ENCODE assay signal across 24 cellular contexts in genomic region chr19:1288528-1289394, GRCh38. TPM values are rescaled to one million over a fixed set of nuclear protein-coding genes. Genes with fewer than 3 reads are reported as not detected.
A peak's percentile ranks its signal among the peaks of the same experiment; 100 is the strongest.
DNase-seq lines count a peak whose midpoint lies in the region; ATAC-seq, FAIRE-seq and TF ChIP-seq lines count a peak whose summit lies in the region.
"Had no signal": no experiment of that assay in that cellular context is flagged by ENCODE, and none has a peak within 500 bp of the region (broad histone marks: within the 10 kb centered on the region; RNA-seq: fewer than 3 reads in every experiment).

No MANE protein-coding gene starts in this region.

- H3K9ac ChIP-seq in HepG2 (ENCODE audit: insufficient read depth, low read depth, low read length) (no peak overlapping the region), parathyroid adenoma (no peak overlapping the region)

- H2AFZ ChIP-seq in HepG2 (ENCODE audit: low read length), result no peak overlapping the region
- no peak overlapping the region for H2AFZ ChIP-seq in hepatocyte
- H2AFZ ChIP-seq in parathyroid adenoma, result no peak overlapping the region

- peak overlapping the region; percentile 91 for H3K27ac ChIP-seq in HepG2 (ENCODE audit: extremely low read length, insufficient read depth, low read length)
- no peak overlapping the region for H3K27ac ChIP-seq in right lobe of liver
- no peak overlapping the region for H3K27ac ChIP-seq in hepatocyte
- H3K27ac ChIP-seq in parathyroid adenoma, result no peak overlapping the region
- H3K27ac ChIP-seq: HL-60, SK-N-MC had no signal

- H3K79me2 ChIP-seq in HepG2 (ENCODE audit: insufficient read depth, low read length) (peaks cover 50% of the 10 kb centered on the region), hepatocyte (peaks cover 56% of the 10 kb centered on the region), parathyroid adenoma (no peaks in the 10 kb centered on the region)

- TF ChIP-seq POLR2A in HepG2 (IDR thresholded peaks at IDR 0.05; ENCODE audit: insufficient read depth in 1 of 2, low read depth in 2 of 2, low read length in 2 of 2) (0 out of 4 replicates have a peak, but pooled peaks of 1 of the 2 experiments have one; percentile 27), right lobe of liver (IDR thresholded peaks at IDR 0.05) (no peak)

- H3K27me3 ChIP-seq in HepG2 (ENCODE audit: control insufficient read depth in 1 of 2, insufficient read depth in 2 of 2, low read length in 2 of 2), result no peaks in the 10 kb centered on the region; a peak in 1 of 5 replicates
- H3K27me3 ChIP-seq in right lobe of liver, result no peaks in the 10 kb centered on the region
- no peaks in the 10 kb centered on the region for H3K27me3 ChIP-seq in hepatocyte
- H3K27me3 ChIP-seq in parathyroid adenoma (ENCODE audit: control insufficient read depth, insufficient read depth, low read length), result no peaks in the 10 kb centered on the region

- TF ChIP-seq EP300 in HepG2 (IDR thresholded peaks at IDR 0.05; ENCODE audit: low read depth in 2 of 2, low read length in 2 of 2) (no peak), HepG2 (CRISPR knock-in tag; IDR thresholded peaks at IDR 0.05; ENCODE audit: borderline replicate concordance) (no peak)

- peaks cover 76% of the 10 kb centered on the region for H3K4me1 ChIP-seq in HepG2 (ENCODE audit: insufficient read depth, low read length)
- H3K4me1 ChIP-seq in right lobe of liver, result peaks cover 0 to 33% (median 13%) of the 10 kb centered on the region in 4 donors
- peaks cover 49% of the 10 kb centered on the region for H3K4me1 ChIP-seq in hepatocyte (ENCODE audit: insufficient read depth)
- peaks cover 3% of the 10 kb centered on the region for H3K4me1 ChIP-seq in parathyroid adenoma
- H3K4me1 ChIP-seq: BE2C had no signal

- peak overlapping the region; percentile 81; the same call in 1 of the 2 replicates for H3K4me2 ChIP-seq in HepG2 (ENCODE audit: low read depth, low read length)
- peak overlapping the region; percentile 92 for H3K4me2 ChIP-seq in hepatocyte
- H3K4me2 ChIP-seq in parathyroid adenoma (ENCODE audit: low read length), result peak overlapping the region; percentile 6

- FAIRE-seq in HepG2 (lab: Jason Lieb, UNC), result no peak
- FAIRE-seq: A204.1, GM12892, GM18507, H54 had no signal

- H4K20me1 ChIP-seq in HepG2 (ENCODE audit: insufficient read depth, low read length) (no peaks in the 10 kb centered on the region), hepatocyte (ENCODE audit: insufficient read depth, poor library complexity, severe bottlenecking) (no peaks in the 10 kb centered on the region)

- H3K9me3 ChIP-seq in HepG2 (ENCODE audit: low read length) (no peaks in the 10 kb centered on the region), right lobe of liver (no peaks in the 10 kb centered on the region), hepatocyte (ENCODE audit: low read depth) (no peaks in the 10 kb centered on the region), parathyroid adenoma (ENCODE audit: control insufficient read depth, low read length) (no peaks in the 10 kb centered on the region)
- H3K9me3 ChIP-seq: BE2C, Caco-2 had no signal

- ATAC-seq in HepG2 (no peak), right lobe of liver (no peak)

- no TSS peak for BruUV-seq in HepG2 (replicated peaks; lab: Mats Ljungman, UMichigan)

- TF ChIP-seq RAD21 in HepG2 (CRISPR knock-in tag; IDR thresholded peaks at IDR 0.05), result no peak

- POLR2A ChIA-PET in HepG2 (lab: Yijun Ruan, JAX), result no interaction called here

- intact Hi-C loops in HepG2 (cut with micrococcal nuclease; ENCODE audit: unreplicated experiment) (no loop called here), right lobe of liver (cut with DNase I) (loop anchor here in 1 of 2 donors (10.0 kb wide), 2 partner anchors 106 to 216 kb away; no protein-coding TSS in a partner anchor)

- in situ Hi-C loops in HepG2 (cut with HindIII; ENCODE audit: extremely low pct_ligation_motif_present, low pct_unique_long_range_greater_than_20kb), result no loop called here

- CTCF ChIA-PET in HepG2 (lab: Yijun Ruan, JAX; ENCODE audit: low intra/inter-chr PET ratio, low total read pairs), result no interaction called here

- H3K4me3 ChIP-seq in HepG2 (replicated peaks in 1 of 3; ENCODE audit: insufficient read depth in 1 of 3, low read depth in 2 of 3, low read length in 3 of 3), result peak overlapping the region in 1 of 3 experiments; percentile 16; a peak in 3 of 6 replicates
- no peak overlapping the region for H3K4me3 ChIP-seq in right lobe of liver
- no peak overlapping the region for H3K4me3 ChIP-seq in hepatocyte
- H3K4me3 ChIP-seq in parathyroid adenoma (ENCODE audit: low read depth, low read length), result no peak overlapping the region
- H3K4me3 ChIP-seq: SK-N-MC had no signal

- no peaks in the 10 kb centered on the region for H3K9me2 ChIP-seq in hepatocyte (replicated peaks; ENCODE audit: insufficient read depth)

- DNase-seq in HepG2 (ENCODE audit: low spot score), result no peak
- DNase-seq in right lobe of liver, result no peak
- DNase-seq in hepatocyte (ENCODE audit: low spot score), result no peak
- DNase-seq in A172 (ENCODE audit: low spot score), result no peak
- no peak for DNase-seq in middle frontal gyrus (ENCODE audit: extremely low spot score, low spot score)
- DNase-seq in KG1 (lab: John Stamatoyannopoulos, UW), result no peak
- DNase-seq: BE2C; CD4-positive, alpha-beta T cell; IMR-90; MM.1S; NCI-H1105; NCI-H1694; NCI-H748 treated with DMSO at 0.1 percent for 48 hours; SHP77 had no signal

- no peak for TF ChIP-seq CTCF in HepG2 (CRISPR knock-in tag; IDR thresholded peaks at IDR 0.05)
- no peak for TF ChIP-seq CTCF in right lobe of liver (IDR thresholded peaks at IDR 0.05)
- TF ChIP-seq CTCF in hepatocyte (IDR thresholded peaks at IDR 0.05; ENCODE audit: poor library complexity), result no peak
- TF ChIP-seq CTCF in parathyroid adenoma (IDR thresholded peaks at IDR 0.05), result no peak

- WGBS in HepG2 (ENCODE audit: low lambda C conversion rate), result 94% methylated on average over 37 of the region's 52 CpGs
- 88% methylated on average over 18 of the region's 52 CpGs for WGBS in right lobe of liver (ENCODE audit: insufficient coverage, low coverage, low lambda C conversion rate, missing lambda C conversion rate)
- 97% methylated on average over 43 of the region's 52 CpGs for whole genome bisulfite sequencing in hepatocyte (ENCODE audit: low lambda C conversion rate, missing lambda C conversion rate)

- peaks cover 0 to 3% of the 10 kb centered on the region in 2 experiments; a peak in 1 of 5 replicates for H3K36me3 ChIP-seq in HepG2 (replicated peaks in 1 of 2; ENCODE audit: control insufficient read depth in 1 of 2, insufficient read depth in 2 of 2, low read length in 2 of 2)
- no peaks in the 10 kb centered on the region for H3K36me3 ChIP-seq in right lobe of liver
- no peaks in the 10 kb centered on the region for H3K36me3 ChIP-seq in hepatocyte (replicated peaks; ENCODE audit: insufficient read depth, low read depth)
- H3K36me3 ChIP-seq in parathyroid adenoma (ENCODE audit: control insufficient read depth, insufficient read depth, low read length), result no peaks in the 10 kb centered on the region
- H3K36me3 ChIP-seq: BE2C had no signal

RNA-seq across cellular contexts. Expression of gene EFNA2, which starts 3.1 kb away (rescaled TPM):
- total RNA-seq in HepG2 (2016; rRNA removed; fragmentation: Illumina TruSeq; extraction: Trizol), result 4.3 and 9.9 TPM in 2 replicates
- total RNA-seq in HepG2 (2016; cell fraction: cytosol; rRNA removed; fragmentation: Illumina TruSeq; extraction: Trizol; ENCODE audit: low read depth), result 15.0 and 18.4 TPM in 2 replicates
- total RNA-seq in HepG2 (2016; cell fraction: insoluble cytoplasmic fraction; rRNA removed; fragmentation: Illumina TruSeq; extraction: Trizol), result 5.2 and 11.1 TPM in 2 replicates
- 27.1 and 33.2 TPM in 2 replicates for total RNA-seq in HepG2 (2016; cell fraction: membrane; rRNA removed; fragmentation: Illumina TruSeq; extraction: Trizol)
- 3.7 and 6.5 TPM in 2 replicates for total RNA-seq in HepG2 (2016; cell fraction: nucleus; rRNA removed; fragmentation: Illumina TruSeq; extraction: Trizol)
- 6.0 and 11.1 TPM in 2 replicates for polyA plus RNA-seq in HepG2 (2011; rRNA removed)
- polyA plus RNA-seq in HepG2 (2011; cell fraction: cytosol; rRNA removed), result 7.3 and 14.1 TPM in 2 replicates
- 17.9 and 19.5 TPM in 2 replicates for polyA plus RNA-seq in HepG2 (2011; cell fraction: nucleus; rRNA removed)
- 6.4 and 6.8 TPM in 2 replicates for polyA plus RNA-seq in HepG2 (2012)
- polyA plus RNA-seq in HepG2 (2016; cell fraction: cytosol; fragmentation: Illumina TruSeq; extraction: Trizol; ENCODE audit: low read depth), result 17.9 and 19.1 TPM in 2 replicates
- 7.9 and 11.2 TPM in 2 replicates for polyA plus RNA-seq in HepG2 (2016; cell fraction: insoluble cytoplasmic fraction; fragmentation: Illumina TruSeq; extraction: Trizol; ENCODE audit: low read depth)
- 27.7 and 33.0 TPM in 2 replicates for polyA plus RNA-seq in HepG2 (2016; cell fraction: membrane; fragmentation: Illumina TruSeq; extraction: Trizol; ENCODE audit: low read depth)
- polyA plus RNA-seq in HepG2 (2016; cell fraction: nucleus; fragmentation: Illumina TruSeq; extraction: Trizol; ENCODE audit: insufficient read depth, low read depth), result 11.7 and 13.4 TPM in 2 replicates
- polyA minus RNA-seq in HepG2 (2011; rRNA and poly(A)+ RNA removed; ENCODE audit: low replicate concordance), result 0.28 and 20.0 TPM in 2 replicates
- polyA minus RNA-seq in HepG2 (2011; cell fraction: cytosol; rRNA and poly(A)+ RNA removed), result 23.0 and 23.8 TPM in 2 replicates
- polyA minus RNA-seq in HepG2 (2011; cell fraction: nucleus; rRNA and poly(A)+ RNA removed), result 2.8 and 4.2 TPM in 2 replicates
- 10 to 100 TPM in 1 of 6 experiments, 1 to 10 TPM in 5; 4.2 to 10.3 (median 5.6) TPM for total RNA-seq in right lobe of liver
- 11.0 and 14.2 TPM in 2 replicates for total RNA-seq in hepatocyte
- 1.3 and 1.8 TPM in 2 replicates for polyA plus RNA-seq in hepatocyte
- total RNA-seq in A172 (2014; rRNA removed; shearing (Covaris generic)), result 9.1 and 9.9 TPM in 2 replicates
- total RNA-seq: CD4-positive, alpha-beta T cell; IMR-90; LHCN-M2; RPMI7951 had no signal
- polyA plus RNA-seq: IMR-90 had no signal

RNA-seq across cellular contexts. Expression of gene FAM174C, which starts 13.4 kb away (rescaled TPM):
- total RNA-seq in HepG2 (2016; rRNA removed; fragmentation: Illumina TruSeq; extraction: Trizol) (21.9 and 31.3 TPM in 2 replicates), right lobe of liver (100 to 1,000 TPM in 1 of 6 experiments, 10 to 100 TPM in 5; 34.0 to 103 (median 43.8) TPM), hepatocyte (25.5 TPM in 2 replicates)
- total RNA-seq in HepG2 (2016; cell fraction: cytosol; rRNA removed; fragmentation: Illumina TruSeq; extraction: Trizol; ENCODE audit: low read depth), result 67.5 and 90.2 TPM in 2 replicates
- total RNA-seq in HepG2 (2016; cell fraction: insoluble cytoplasmic fraction; rRNA removed; fragmentation: Illumina TruSeq; extraction: Trizol), result 14.2 and 28.2 TPM in 2 replicates
- total RNA-seq in HepG2 (2016; cell fraction: membrane; rRNA removed; fragmentation: Illumina TruSeq; extraction: Trizol), result 57.9 and 74.3 TPM in 2 replicates
- 18.6 and 22.9 TPM in 2 replicates for total RNA-seq in HepG2 (2016; cell fraction: nucleus; rRNA removed; fragmentation: Illumina TruSeq; extraction: Trizol)
- polyA plus RNA-seq in HepG2 (2011; rRNA removed) (19.5 and 21.2 TPM in 2 replicates), hepatocyte (79.9 and 89.5 TPM in 2 replicates)
- polyA plus RNA-seq in HepG2 (2011; cell fraction: cytosol; rRNA removed), result 21.0 and 42.4 TPM in 2 replicates
- 45.8 and 49.4 TPM in 2 replicates for polyA plus RNA-seq in HepG2 (2011; cell fraction: nucleus; rRNA removed)
- 14.1 and 18.2 TPM in 2 replicates for polyA plus RNA-seq in HepG2 (2012)
- polyA plus RNA-seq in HepG2 (2016; cell fraction: cytosol; fragmentation: Illumina TruSeq; extraction: Trizol; ENCODE audit: low read depth), result 104 and 136 TPM in 2 replicates
- 24.1 and 30.7 TPM in 2 replicates for polyA plus RNA-seq in HepG2 (2016; cell fraction: insoluble cytoplasmic fraction; fragmentation: Illumina TruSeq; extraction: Trizol; ENCODE audit: low read depth)
- polyA plus RNA-seq in HepG2 (2016; cell fraction: membrane; fragmentation: Illumina TruSeq; extraction: Trizol; ENCODE audit: low read depth), result 78.9 and 88.8 TPM in 2 replicates
- polyA plus RNA-seq in HepG2 (2016; cell fraction: nucleus; fragmentation: Illumina TruSeq; extraction: Trizol; ENCODE audit: insufficient read depth, low read depth), result 43.0 and 56.8 TPM in 2 replicates
- polyA minus RNA-seq in HepG2 (2011; rRNA and poly(A)+ RNA removed; ENCODE audit: low replicate concordance), result 15.5 and 24.8 TPM in 2 replicates
- 9.4 and 11.7 TPM in 2 replicates for polyA minus RNA-seq in HepG2 (2011; cell fraction: cytosol; rRNA and poly(A)+ RNA removed)
- 6.5 and 6.8 TPM in 2 replicates for polyA minus RNA-seq in HepG2 (2011; cell fraction: nucleus; rRNA and poly(A)+ RNA removed)
- 90.5 and 93.6 TPM in 2 replicates for total RNA-seq in A172 (2014; rRNA removed; shearing (Covaris generic))

RNA-seq across cellular contexts. Expression of gene CIRBP, which starts 19.6 kb away (rescaled TPM):
- total RNA-seq in HepG2 (2016; rRNA removed; fragmentation: Illumina TruSeq; extraction: Trizol) (133 and 135 TPM in 2 replicates), right lobe of liver (100 to 1,000 TPM in 2 of 6 experiments, 10 to 100 TPM in 4; 69.2 to 111 (median 89.5) TPM), hepatocyte (212 and 361 TPM in 2 replicates)
- total RNA-seq in HepG2 (2016; cell fraction: cytosol; rRNA removed; fragmentation: Illumina TruSeq; extraction: Trizol; ENCODE audit: low read depth), result 96.6 and 116 TPM in 2 replicates
- total RNA-seq in HepG2 (2016; cell fraction: insoluble cytoplasmic fraction; rRNA removed; fragmentation: Illumina TruSeq; extraction: Trizol), result 122 and 153 TPM in 2 replicates
- total RNA-seq in HepG2 (2016; cell fraction: membrane; rRNA removed; fragmentation: Illumina TruSeq; extraction: Trizol), result 83.7 and 88.2 TPM in 2 replicates
- total RNA-seq in HepG2 (2016; cell fraction: nucleus; rRNA removed; fragmentation: Illumina TruSeq; extraction: Trizol), result 100 and 108 TPM in 2 replicates
- polyA plus RNA-seq in HepG2 (2011; rRNA removed) (140 and 177 TPM in 2 replicates), hepatocyte (202 and 261 TPM in 2 replicates)
- polyA plus RNA-seq in HepG2 (2011; cell fraction: cytosol; rRNA removed), result 120 and 152 TPM in 2 replicates
- polyA plus RNA-seq in HepG2 (2011; cell fraction: nucleus; rRNA removed), result 887 and 1,037 TPM in 2 replicates
- polyA plus RNA-seq in HepG2 (2012), result 154 and 221 TPM in 2 replicates
- 39.2 and 45.5 TPM in 2 replicates for polyA plus RNA-seq in HepG2 (2016; cell fraction: cytosol; fragmentation: Illumina TruSeq; extraction: Trizol; ENCODE audit: low read depth)
- polyA plus RNA-seq in HepG2 (2016; cell fraction: insoluble cytoplasmic fraction; fragmentation: Illumina TruSeq; extraction: Trizol; ENCODE audit: low read depth), result 156 and 182 TPM in 2 replicates
- polyA plus RNA-seq in HepG2 (2016; cell fraction: membrane; fragmentation: Illumina TruSeq; extraction: Trizol; ENCODE audit: low read depth), result 63.6 and 72.0 TPM in 2 replicates
- polyA plus RNA-seq in HepG2 (2016; cell fraction: nucleus; fragmentation: Illumina TruSeq; extraction: Trizol; ENCODE audit: insufficient read depth, low read depth), result 293 and 318 TPM in 2 replicates
- 38.8 and 49.7 TPM in 2 replicates for polyA minus RNA-seq in HepG2 (2011; rRNA and poly(A)+ RNA removed; ENCODE audit: low replicate concordance)
- polyA minus RNA-seq in HepG2 (2011; cell fraction: cytosol; rRNA and poly(A)+ RNA removed), result 32.8 and 38.9 TPM in 2 replicates
- 106 and 131 TPM in 2 replicates for polyA minus RNA-seq in HepG2 (2011; cell fraction: nucleus; rRNA and poly(A)+ RNA removed)
- 124 and 266 TPM in 2 replicates for total RNA-seq in A172 (2014; rRNA removed; shearing (Covaris generic))

RNA-seq across cellular contexts. Expression of gene MIDN, which starts 40.4 kb away (rescaled TPM):
- total RNA-seq in HepG2 (2016; rRNA removed; fragmentation: Illumina TruSeq; extraction: Trizol) (8.4 and 10.7 TPM in 2 replicates), right lobe of liver (10 to 100 TPM; 22.3 to 55.1 (median 29.3) TPM), hepatocyte (28.7 and 30.1 TPM in 2 replicates)
- 6.5 and 7.9 TPM in 2 replicates for total RNA-seq in HepG2 (2016; cell fraction: cytosol; rRNA removed; fragmentation: Illumina TruSeq; extraction: Trizol; ENCODE audit: low read depth)
- total RNA-seq in HepG2 (2016; cell fraction: insoluble cytoplasmic fraction; rRNA removed; fragmentation: Illumina TruSeq; extraction: Trizol), result 8.9 and 11.0 TPM in 2 replicates
- total RNA-seq in HepG2 (2016; cell fraction: membrane; rRNA removed; fragmentation: Illumina TruSeq; extraction: Trizol), result 14.1 and 14.8 TPM in 2 replicates
- total RNA-seq in HepG2 (2016; cell fraction: nucleus; rRNA removed; fragmentation: Illumina TruSeq; extraction: Trizol), result 17.3 and 19.0 TPM in 2 replicates
- polyA plus RNA-seq in HepG2 (2011; rRNA removed) (18.0 and 19.6 TPM in 2 replicates), hepatocyte (94.6 and 98.4 TPM in 2 replicates)
- 14.8 and 17.8 TPM in 2 replicates for polyA plus RNA-seq in HepG2 (2011; cell fraction: cytosol; rRNA removed)
- 116 and 135 TPM in 2 replicates for polyA plus RNA-seq in HepG2 (2011; cell fraction: nucleus; rRNA removed)
- 27.5 and 28.1 TPM in 2 replicates for polyA plus RNA-seq in HepG2 (2012)
- 2.7 and 3.3 TPM in 2 replicates for polyA plus RNA-seq in HepG2 (2016; cell fraction: cytosol; fragmentation: Illumina TruSeq; extraction: Trizol; ENCODE audit: low read depth)
- 30.9 and 43.0 TPM in 2 replicates for polyA plus RNA-seq in HepG2 (2016; cell fraction: insoluble cytoplasmic fraction; fragmentation: Illumina TruSeq; extraction: Trizol; ENCODE audit: low read depth)
- polyA plus RNA-seq in HepG2 (2016; cell fraction: membrane; fragmentation: Illumina TruSeq; extraction: Trizol; ENCODE audit: low read depth), result 10.2 and 10.3 TPM in 2 replicates
- polyA plus RNA-seq in HepG2 (2016; cell fraction: nucleus; fragmentation: Illumina TruSeq; extraction: Trizol; ENCODE audit: insufficient read depth, low read depth), result 76.5 and 77.9 TPM in 2 replicates
- 14.0 and 39.5 TPM in 2 replicates for polyA minus RNA-seq in HepG2 (2011; rRNA and poly(A)+ RNA removed; ENCODE audit: low replicate concordance)
- 42.7 and 47.0 TPM in 2 replicates for polyA minus RNA-seq in HepG2 (2011; cell fraction: cytosol; rRNA and poly(A)+ RNA removed)
- 36.8 and 48.0 TPM in 2 replicates for polyA minus RNA-seq in HepG2 (2011; cell fraction: nucleus; rRNA and poly(A)+ RNA removed)
- 7.0 and 19.2 TPM in 2 replicates for total RNA-seq in A172 (2014; rRNA removed; shearing (Covaris generic))

RNA-seq across cellular contexts. Expression of gene ATP5F1D, which starts 47.2 kb away (rescaled TPM):
- total RNA-seq in HepG2 (2016; rRNA removed; fragmentation: Illumina TruSeq; extraction: Trizol) (78.7 and 88.0 TPM in 2 replicates), right lobe of liver (100 to 1,000 TPM in 5 of 6 experiments, 10 to 100 TPM in 1; 98.1 to 240 (median 137) TPM), hepatocyte (54.0 and 64.1 TPM in 2 replicates)
- total RNA-seq in HepG2 (2016; cell fraction: cytosol; rRNA removed; fragmentation: Illumina TruSeq; extraction: Trizol; ENCODE audit: low read depth), result 72.7 and 79.4 TPM in 2 replicates
- 80.1 and 93.1 TPM in 2 replicates for total RNA-seq in HepG2 (2016; cell fraction: insoluble cytoplasmic fraction; rRNA removed; fragmentation: Illumina TruSeq; extraction: Trizol)
- 72.8 and 84.2 TPM in 2 replicates for total RNA-seq in HepG2 (2016; cell fraction: membrane; rRNA removed; fragmentation: Illumina TruSeq; extraction: Trizol)
- 40.6 and 53.8 TPM in 2 replicates for total RNA-seq in HepG2 (2016; cell fraction: nucleus; rRNA removed; fragmentation: Illumina TruSeq; extraction: Trizol)
- polyA plus RNA-seq in HepG2 (2011; rRNA removed) (39.4 and 49.3 TPM in 2 replicates), hepatocyte (291 and 297 TPM in 2 replicates)
- 61.0 and 112 TPM in 2 replicates for polyA plus RNA-seq in HepG2 (2011; cell fraction: cytosol; rRNA removed)
- polyA plus RNA-seq in HepG2 (2011; cell fraction: nucleus; rRNA removed), result 105 and 111 TPM in 2 replicates
- 67.0 and 70.9 TPM in 2 replicates for polyA plus RNA-seq in HepG2 (2012)
- polyA plus RNA-seq in HepG2 (2016; cell fraction: cytosol; fragmentation: Illumina TruSeq; extraction: Trizol; ENCODE audit: low read depth), result 126 and 135 TPM in 2 replicates
- polyA plus RNA-seq in HepG2 (2016; cell fraction: insoluble cytoplasmic fraction; fragmentation: Illumina TruSeq; extraction: Trizol; ENCODE audit: low read depth), result 131 and 155 TPM in 2 replicates
- polyA plus RNA-seq in HepG2 (2016; cell fraction: membrane; fragmentation: Illumina TruSeq; extraction: Trizol; ENCODE audit: low read depth), result 112 and 121 TPM in 2 replicates
- polyA plus RNA-seq in HepG2 (2016; cell fraction: nucleus; fragmentation: Illumina TruSeq; extraction: Trizol; ENCODE audit: insufficient read depth, low read depth), result 129 and 134 TPM in 2 replicates
- 60.5 and 86.6 TPM in 2 replicates for polyA minus RNA-seq in HepG2 (2011; rRNA and poly(A)+ RNA removed; ENCODE audit: low replicate concordance)
- polyA minus RNA-seq in HepG2 (2011; cell fraction: cytosol; rRNA and poly(A)+ RNA removed), result 53.6 and 68.0 TPM in 2 replicates
- 14.7 and 18.9 TPM in 2 replicates for polyA minus RNA-seq in HepG2 (2011; cell fraction: nucleus; rRNA and poly(A)+ RNA removed)
- 42.2 and 78.9 TPM in 2 replicates for total RNA-seq in A172 (2014; rRNA removed; shearing (Covaris generic))

Comparison
In these comparisons a context has a peak if more than half of its experiments do, and no peak if none do; other contexts are left out.
1. H3K4me2 ChIP-seq: peak in every context shown above with its lines; median percentile 92 in hepatocyte; 81 in HepG2; 6 in parathyroid adenoma.